Comparison of ENCODE assay signal across 8 cellular contexts in the genomic region with DNA sequence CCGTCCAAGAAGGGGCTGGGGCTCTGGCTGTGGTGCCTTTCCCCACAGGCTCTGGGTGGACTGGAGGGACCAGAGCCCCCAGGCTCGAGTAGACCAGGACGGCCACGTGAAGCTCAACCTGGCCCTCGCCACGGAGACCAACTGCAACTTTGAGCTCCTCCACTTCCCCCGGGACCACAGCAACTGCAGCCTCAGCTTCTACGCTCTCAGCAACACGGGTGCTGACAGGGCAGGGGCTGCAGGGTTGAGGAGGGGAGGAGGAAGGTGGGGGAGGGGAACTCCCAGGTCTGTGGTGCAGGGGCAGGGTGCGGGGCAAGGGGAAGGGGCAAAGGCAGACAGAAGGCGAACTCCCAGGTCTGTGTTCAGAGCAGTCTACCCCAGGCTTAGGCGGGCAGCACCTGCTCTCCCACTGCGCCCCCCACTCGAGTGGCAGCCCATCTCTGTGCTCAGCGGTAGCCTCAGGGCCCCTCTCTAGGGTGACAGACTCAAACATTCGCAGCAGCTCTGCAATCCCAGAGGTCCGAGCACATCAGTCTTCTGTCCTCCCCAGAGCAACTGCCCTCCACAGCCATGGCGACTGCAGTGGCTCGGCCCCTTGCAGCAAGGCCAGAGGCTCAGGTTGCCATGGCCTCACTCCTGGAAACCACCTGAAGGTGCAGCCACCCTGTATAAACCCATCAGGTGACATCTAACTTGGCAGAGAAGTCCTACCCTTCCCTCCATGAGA. TPM values are rescaled to one million over a fixed set of nuclear protein-coding genes. Genes with fewer than 3 reads are reported as not detected.
DNase-seq lines count a peak whose midpoint lies in the region; ATAC-seq, FAIRE-seq and TF ChIP-seq lines count a peak whose summit lies in the region.
"Had no signal": no experiment of that assay in that cellular context is flagged by ENCODE, and none has a peak within 500 bp of the region (broad histone marks: within the 10 kb centered on the region; RNA-seq: fewer than 3 reads in every experiment).

No MANE protein-coding gene starts in this region.

- no peak overlapping the region; a peak in 1 of 6 replicates for H3K27ac ChIP-seq in A549
- H3K27ac ChIP-seq in HEK293 (ENCODE audit: extremely low read depth, low read depth, low read length): no peak overlapping the region

- H3K36me3 ChIP-seq in HEK293 (ENCODE audit: control insufficient read depth in 2 of 2, insufficient read depth in 1 of 2, low read length in 2 of 2): peaks cover 4 to 39% of the 10 kb centered on the region in 2 experiments; a peak in 1 of 3 replicates

- DNase-seq in A549 (ENCODE audit: low read depth in 1 of 2, low spot score in 1 of 2): no peak
- DNase-seq in left cardiac atrium: no peak
- DNase-seq in COLO668 (lab: John Stamatoyannopoulos, UW; ENCODE audit: unreplicated experiment): no peak
- DNase-seq in DMS153 treated with DMSO at 0.1 percent for 48 hours (lab: John Stamatoyannopoulos, UW; ENCODE audit: unreplicated experiment): no peak
- no peak for DNase-seq in NCI-H1694 treated with DMSO at 0.1 percent for 48 hours (lab: John Stamatoyannopoulos, UW)
- DNase-seq: NCI-H2029 had no signal

- no peak overlapping the region for H3K4me2 ChIP-seq in A549

- TF ChIP-seq CTCF in A549 (IDR thresholded peaks at IDR 0.05): no peak
- no peak for TF ChIP-seq CTCF in HEK293 (tag by site-specific recombination; IDR thresholded peaks at IDR 0.05)

- WGBS in A549 (ENCODE audit: missing lambda C conversion rate): 49% methylated on average over 19 of the region's 19 CpGs

- intact Hi-C loops in left cardiac atrium (cut with DNase I): no loop called here

- no peak for TF ChIP-seq EP300 in A549 (IDR thresholded peaks at IDR 0.05)

- no peak for TF ChIP-seq RAD21 in A549 (conservative IDR thresholded peaks at IDR 0.05 in 1 of 2, IDR thresholded peaks at IDR 0.05 in 1 of 2)

- peak in 1 of 2 experiments; percentile 1; a peak in 3 of 6 replicates for ATAC-seq in A549
- peak; percentile 4 to 15 for ATAC-seq in left cardiac atrium

- POLR2A ChIA-PET in A549 (lab: Yijun Ruan, JAX): interaction anchor here (1.2 kb wide), 1 partner anchor 15 kb away, joined by 4 read pairs; no protein-coding TSS in a partner anchor
- POLR2A ChIA-PET in HEK293 (lab: Yijun Ruan, JAX): interaction anchor here (0.6 to 4.2 kb wide), 7 partner anchors 8 to 199 kb away, joined by 3 to 23 read pairs (median 5); a partner anchor contains a TSS

- CTCF ChIA-PET in A549 (lab: Yijun Ruan, JAX): interaction anchor here (1.0 to 4.4 kb wide), 7 partner anchors 22 to 199 kb away, joined by 3 to 15 read pairs (median 4); a partner anchor contains a TSS
- CTCF ChIA-PET in HEK293 (lab: Yijun Ruan, JAX): interaction anchor here (0.5 to 1.6 kb wide), 8 partner anchors 9 to 415 kb away, joined by 3 to 10 read pairs (median 3); no protein-coding TSS in a partner anchor

- no peak for FAIRE-seq in A549 (lab: Jason Lieb, UNC)

- no peaks in the 10 kb centered on the region for H3K9me3 ChIP-seq in A549
- no peaks in the 10 kb centered on the region for H3K9me3 ChIP-seq in HEK293 (ENCODE audit: control insufficient read depth, insufficient read depth, low read depth, low read length)

- H3K4me1 ChIP-seq in A549 (peaks cover 8% of the 10 kb centered on the region; the same call in 2 of the 3 replicates), HEK293 (ENCODE audit: control insufficient read depth, insufficient read depth, low read length) (peaks cover 14% of the 10 kb centered on the region)

- H3K4me3 ChIP-seq in A549: no peak overlapping the region
- H3K4me3 ChIP-seq in HEK293 (ENCODE audit: low read depth, low read length): no peak overlapping the region

- peak; percentile 21; the same call in 1 of the 2 replicates for TF ChIP-seq POLR2A in A549 (IDR thresholded peaks at IDR 0.05; ENCODE audit: low read length)

TF ChIP-seq in A549, 52 proteins besides CTCF, POLR2A, EP300 and RAD21:
- TF ChIP-seq PHF8 (IDR thresholded peaks at IDR 0.05; ENCODE audit: borderline replicate concordance, low read depth): no peak
- TF ChIP-seq, protein P1, sequence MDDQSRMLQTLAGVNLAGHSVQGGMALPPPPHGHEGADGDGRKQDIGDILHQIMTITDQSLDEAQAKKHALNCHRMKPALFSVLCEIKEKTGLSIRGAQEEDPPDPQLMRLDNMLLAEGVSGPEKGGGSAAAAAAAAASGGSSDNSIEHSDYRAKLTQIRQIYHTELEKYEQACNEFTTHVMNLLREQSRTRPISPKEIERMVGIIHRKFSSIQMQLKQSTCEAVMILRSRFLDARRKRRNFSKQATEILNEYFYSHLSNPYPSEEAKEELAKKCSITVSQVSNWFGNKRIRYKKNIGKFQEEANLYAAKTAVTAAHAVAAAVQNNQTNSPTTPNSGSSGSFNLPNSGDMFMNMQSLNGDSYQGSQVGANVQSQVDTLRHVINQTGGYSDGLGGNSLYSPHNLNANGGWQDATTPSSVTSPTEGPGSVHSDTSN (IDR thresholded peaks at IDR 0.05): peak; percentile 55

TF ChIP-seq in HEK293, 187 proteins besides CTCF, POLR2A, EP300 and RAD21:
- no peak for TF ChIP-seq ZXDB (tag by site-specific recombination; IDR thresholded peaks at IDR 0.05)
- TF ChIP-seq ZBTB17 (tag by site-specific recombination; IDR thresholded peaks at IDR 0.05): 0 out of 2 replicates have a peak, but pooled peaks have one; percentile 47
- TF ChIP-seq, protein P2, sequence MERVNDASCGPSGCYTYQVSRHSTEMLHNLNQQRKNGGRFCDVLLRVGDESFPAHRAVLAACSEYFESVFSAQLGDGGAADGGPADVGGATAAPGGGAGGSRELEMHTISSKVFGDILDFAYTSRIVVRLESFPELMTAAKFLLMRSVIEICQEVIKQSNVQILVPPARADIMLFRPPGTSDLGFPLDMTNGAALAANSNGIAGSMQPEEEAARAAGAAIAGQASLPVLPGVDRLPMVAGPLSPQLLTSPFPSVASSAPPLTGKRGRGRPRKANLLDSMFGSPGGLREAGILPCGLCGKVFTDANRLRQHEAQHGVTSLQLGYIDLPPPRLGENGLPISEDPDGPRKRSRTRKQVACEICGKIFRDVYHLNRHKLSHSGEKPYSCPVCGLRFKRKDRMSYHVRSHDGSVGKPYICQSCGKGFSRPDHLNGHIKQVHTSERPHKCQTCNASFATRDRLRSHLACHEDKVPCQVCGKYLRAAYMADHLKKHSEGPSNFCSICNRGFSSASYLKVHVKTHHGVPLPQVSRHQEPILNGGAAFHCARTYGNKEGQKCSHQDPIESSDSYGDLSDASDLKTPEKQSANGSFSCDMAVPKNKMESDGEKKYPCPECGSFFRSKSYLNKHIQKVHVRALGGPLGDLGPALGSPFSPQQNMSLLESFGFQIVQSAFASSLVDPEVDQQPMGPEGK (tag by site-specific recombination; IDR thresholded peaks at IDR 0.05): peak; percentile 23; the same call in 1 of the 2 replicates
- TF ChIP-seq ZBTB48 (tag by site-specific recombination; IDR thresholded peaks at IDR 0.05): peak; percentile 45; the same call in 1 of the 2 replicates

RNA-seq across cellular contexts. Expression of a gene that starts 1.4 kb away (rescaled TPM):
- 0.12 TPM in 1 of 2 replicates, not detected in the other for polyA plus RNA-seq in A549 (2011; rRNA removed)
- 0.03 and 0.04 TPM in 2 replicates for polyA plus RNA-seq in A549 (2012; cell fraction: cytosol; rRNA removed)
- polyA plus RNA-seq in A549 (2012; cell fraction: nucleus; rRNA removed): 0.24 and 0.30 TPM in 2 replicates
- polyA plus RNA-seq in A549 (2017; fragmentation: RNase III; extraction: RNeasy Plus Mini Kit Qiagen cat#74134 plus additional on column Dnase treatment): 0.20 to 0.30 TPM (median 0.21 TPM) in 3 replicates
- not detected in 2 replicates for polyA minus RNA-seq in A549 (2011; rRNA and poly(A)+ RNA removed)
- not detected for total RNA-seq in left cardiac atrium
- polyA plus RNA-seq: CD14-positive monocyte had no signal

RNA-seq across cellular contexts. Expression of a gene that starts 5.8 kb away (rescaled TPM):
- polyA plus RNA-seq in A549 (2011; rRNA removed) (0.32 and 0.38 TPM in 2 replicates), A549 (2017; fragmentation: RNase III; extraction: RNeasy Plus Mini Kit Qiagen cat#74134 plus additional on column Dnase treatment) (0.44 to 0.60 TPM (median 0.59 TPM) in 3 replicates)
- polyA plus RNA-seq in A549 (2012; cell fraction: cytosol; rRNA removed): 1.4 and 2.4 TPM in 2 replicates
- polyA plus RNA-seq in A549 (2012; cell fraction: nucleus; rRNA removed): 1.7 and 3.3 TPM in 2 replicates
- polyA minus RNA-seq in A549 (2011; rRNA and poly(A)+ RNA removed): 0.29 and 0.92 TPM in 2 replicates
- not detected for total RNA-seq in left cardiac atrium

RNA-seq across cellular contexts. Expression of a gene that starts 8.1 kb away (rescaled TPM):
- polyA plus RNA-seq in A549 (2011; rRNA removed) (123 and 139 TPM in 2 replicates), A549 (2017; fragmentation: RNase III; extraction: RNeasy Plus Mini Kit Qiagen cat#74134 plus additional on column Dnase treatment) (113 to 123 TPM (median 121 TPM) in 3 replicates)
- 65.6 and 74.0 TPM in 2 replicates for polyA plus RNA-seq in A549 (2012; cell fraction: cytosol; rRNA removed)
- 52.8 and 87.8 TPM in 2 replicates for polyA plus RNA-seq in A549 (2012; cell fraction: nucleus; rRNA removed)
- polyA minus RNA-seq in A549 (2011; rRNA and poly(A)+ RNA removed): 72.3 and 73.5 TPM in 2 replicates
- 10 to 100 TPM; 51.1 to 60.1 TPM for total RNA-seq in left cardiac atrium

RNA-seq across cellular contexts. Expression of a gene that starts 23.2 kb away (rescaled TPM):
- polyA plus RNA-seq in A549 (2011; rRNA removed) (64.5 and 76.4 TPM in 2 replicates), A549 (2017; fragmentation: RNase III; extraction: RNeasy Plus Mini Kit Qiagen cat#74134 plus additional on column Dnase treatment) (63.0 to 72.3 TPM (median 71.0 TPM) in 3 replicates)
- 50.7 and 57.0 TPM in 2 replicates for polyA plus RNA-seq in A549 (2012; cell fraction: cytosol; rRNA removed)
- 127 and 139 TPM in 2 replicates for polyA plus RNA-seq in A549 (2012; cell fraction: nucleus; rRNA removed)
- 135 and 140 TPM in 2 replicates for polyA minus RNA-seq in A549 (2011; rRNA and poly(A)+ RNA removed)
- total RNA-seq in left cardiac atrium: 10 to 100 TPM; 74.1 to 79.5 TPM

RNA-seq across cellular contexts. Expression of a gene that starts 53.3 kb away (rescaled TPM):
- polyA plus RNA-seq in A549 (2011; rRNA removed) (4.0 and 4.1 TPM in 2 replicates), A549 (2017; fragmentation: RNase III; extraction: RNeasy Plus Mini Kit Qiagen cat#74134 plus additional on column Dnase treatment) (11.2 to 14.6 TPM (median 13.9 TPM) in 3 replicates)
- 9.5 and 11.2 TPM in 2 replicates for polyA plus RNA-seq in A549 (2012; cell fraction: cytosol; rRNA removed)
- polyA plus RNA-seq in A549 (2012; cell fraction: nucleus; rRNA removed): 44.4 and 69.3 TPM in 2 replicates
- polyA minus RNA-seq in A549 (2011; rRNA and poly(A)+ RNA removed): 2.5 and 4.9 TPM in 2 replicates
- total RNA-seq in left cardiac atrium: under 1 TPM; 0.29 to 0.39 TPM
- polyA plus RNA-seq: CD14-positive monocyte had no signal
